10 cellular contexts compared by ENCODE assay signal in the genomic region with DNA sequence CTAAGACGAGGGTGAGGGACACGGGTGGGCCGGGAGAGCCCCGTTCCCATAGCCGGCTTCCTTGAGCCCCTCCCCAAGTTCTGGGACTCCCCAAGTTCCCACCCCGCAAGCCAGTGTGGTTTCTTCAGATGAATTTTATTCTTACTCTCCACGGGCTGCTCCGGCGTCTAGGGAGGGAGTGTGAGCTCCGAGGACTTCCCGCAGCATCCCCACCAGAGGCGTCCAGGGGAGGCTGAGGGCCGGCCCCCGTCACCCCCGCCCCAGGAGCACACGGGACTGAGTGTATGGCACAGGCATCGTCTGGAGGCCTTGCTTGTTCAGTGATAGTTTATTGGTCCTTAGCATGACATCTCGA. TPM values are rescaled to one million over a fixed set of nuclear protein-coding genes. Genes with fewer than 3 reads are reported as not detected.
DNase-seq lines count a peak whose midpoint lies in the region; ATAC-seq, FAIRE-seq and TF ChIP-seq lines count a peak whose summit lies in the region.
"Had no signal": no experiment of that assay in that cellular context is flagged by ENCODE, and none has a peak within 500 bp of the region (broad histone marks: within the 10 kb centered on the region; RNA-seq: fewer than 3 reads in every experiment).

No MANE protein-coding gene starts in this region.

- no peak overlapping the region for H2AFZ ChIP-seq in H1 (ENCODE audit: low read length)

- TF ChIP-seq CTCF in H1 (IDR thresholded peaks at IDR 0.05; ENCODE audit: control extremely low read depth in 1 of 3, insufficient read depth in 1 of 3, low read depth in 1 of 3, low read length in 3 of 3) = no peak

- TF ChIP-seq EP300 in H1 (IDR thresholded peaks at IDR 0.05; ENCODE audit: borderline replicate concordance in 1 of 2, low read depth in 2 of 2, low read length in 2 of 2) = no peak

- no peak overlapping the region for H2BK15ac ChIP-seq in H1 (ENCODE audit: low read length)

- POLR2A ChIA-PET in H1 (lab: Charles Lee; ENCODE audit: partially characterized antibody) = interaction anchor here (0.7 to 4.0 kb wide), 6 partner anchors 8 to 208 kb away, joined by 3 to 46 read pairs (median 6); a partner anchor contains a TSS
- POLR2A ChIA-PET in naive thymus-derived CD4-positive, alpha-beta T cell (lab: Charles Lee) = no interaction called here

- TF ChIP-seq POLR2A in H1 (IDR thresholded peaks at IDR 0.05; ENCODE audit: control extremely low read depth in 1 of 2, low read depth in 2 of 2, low read length in 2 of 2) = no peak

- H2BK5ac ChIP-seq in H1 (ENCODE audit: low read depth, low read length) = no peak overlapping the region

- no peak overlapping the region for H3K4ac ChIP-seq in H1 (replicated peaks; ENCODE audit: insufficient read length, low read depth, low read length)

- H3K36me3 ChIP-seq in HUES48 (ENCODE audit: control insufficient read depth, insufficient read depth, low read length) (no peaks in the 10 kb centered on the region), H1 (ENCODE audit: control insufficient read depth in 2 of 4, insufficient read depth in 4 of 4, low read length in 3 of 4) (no peaks in the 10 kb centered on the region)
- no peaks in the 10 kb centered on the region for H3K36me3 ChIP-seq in naive thymus-derived CD4-positive, alpha-beta T cell (ENCODE audit: control insufficient read depth in 2 of 3, insufficient read depth in 3 of 3, low read length in 3 of 3)

- H3K79me2 ChIP-seq in H1 (ENCODE audit: control insufficient read depth in 1 of 2, insufficient read depth in 2 of 2, low read length in 2 of 2) = no peaks in the 10 kb centered on the region

- peaks cover 20 to 44% (median 27%) of the 10 kb centered on the region in 5 donors for H3K27me3 Mint-ChIP-seq in naive thymus-derived CD4-positive, alpha-beta T cell

- TF ChIP-seq RAD21 in H1 (IDR thresholded peaks at IDR 0.05 in 1 of 2, conservative IDR thresholded peaks at IDR 0.05 in 1 of 2; ENCODE audit: low read depth in 2 of 2, low read length in 2 of 2) = no peak

- no peak overlapping the region for H4K8ac ChIP-seq in H1 (ENCODE audit: extremely low read depth, insufficient read depth, low read length)

- 20% methylated on average over 17 of the region's 18 CpGs; no CpG with 5 or more reads in 1 of the 2 experiments for WGBS in H1 (ENCODE audit: extremely low coverage in 1 of 2, insufficient coverage in 1 of 2, insufficient read length in 1 of 2, insufficient replicate concordance in 2 of 2, low coverage in 1 of 2, low lambda C conversion rate in 2 of 2, missing lambda C conversion rate in 1 of 2), 2 experiments

- H3K27me3 ChIP-seq in HUES48 (ENCODE audit: control insufficient read depth, insufficient read depth, low read length) (peaks cover 27% of the 10 kb centered on the region), H1 (replicated peaks in 1 of 4; ENCODE audit: control insufficient read depth in 3 of 4, extremely low read depth in 1 of 4, insufficient read depth in 3 of 4, low read length in 3 of 4) (peaks cover 0 to 24% (median 18%) of the 10 kb centered on the region in 4 experiments; a peak in 6 of 7 replicates)
- H3K27me3 ChIP-seq in naive thymus-derived CD4-positive, alpha-beta T cell (ENCODE audit: control insufficient read depth in 2 of 2, insufficient read depth in 2 of 2, low read length in 2 of 2) = peaks cover 0 to 6% of the 10 kb centered on the region in 2 donors

- H4K91ac ChIP-seq in H1 (replicated peaks; ENCODE audit: insufficient read length, low read length) = no peak overlapping the region

- H3K79me1 ChIP-seq in H1 (ENCODE audit: low read depth, low read length) = no peaks in the 10 kb centered on the region

- no peak overlapping the region for H2BK20ac ChIP-seq in H1 (ENCODE audit: low read length)

- H3K4me1 Mint-ChIP-seq in naive thymus-derived CD4-positive, alpha-beta T cell = peaks cover 0 to 4% (median 0%) of the 10 kb centered on the region in 7 donors

- peak overlapping the region in 7 of 10 donors; percentile 38 to 71 (median 63) for H3K4me3 Mint-ChIP-seq in naive thymus-derived CD4-positive, alpha-beta T cell

- no peak overlapping the region for H3K27ac ChIP-seq in HUES48 (ENCODE audit: low read depth, low read length)
- no peak overlapping the region for H3K27ac ChIP-seq in H1 (ENCODE audit: low read depth, low read length)
- no peak overlapping the region for H3K27ac ChIP-seq in naive thymus-derived CD4-positive, alpha-beta T cell (ENCODE audit: low read depth, low read length)

- no peak overlapping the region for H3K27ac Mint-ChIP-seq in naive thymus-derived CD4-positive, alpha-beta T cell

- H3K14ac ChIP-seq in H1 (ENCODE audit: insufficient read length) = no peak overlapping the region

- no peak overlapping the region for H2BK120ac ChIP-seq in H1 (replicated peaks; ENCODE audit: low read depth, low read length)

- no peak overlapping the region for H4K5ac ChIP-seq in H1 (ENCODE audit: insufficient read length, low read depth, low read length)

- H3K18ac ChIP-seq in H1 (ENCODE audit: extremely low read depth, low read length) = peak overlapping the region; percentile 3; the same call in 1 of the 2 replicates

- H3K4me1 ChIP-seq in HUES48 (ENCODE audit: control insufficient read depth, insufficient read depth, low read length) (peaks cover 8% of the 10 kb centered on the region), H1 (replicated peaks in 1 of 4; ENCODE audit: control insufficient read depth in 3 of 4, insufficient read depth in 4 of 4, low read length in 3 of 4) (peaks cover 0 to 5% (median 1%) of the 10 kb centered on the region in 4 experiments; a peak in 3 of 7 replicates)
- H3K4me1 ChIP-seq in naive thymus-derived CD4-positive, alpha-beta T cell (ENCODE audit: control insufficient read depth in 2 of 2, insufficient read depth in 2 of 2, low read length in 2 of 2) = peaks cover 0 to 7% of the 10 kb centered on the region in 2 donors

- peak overlapping the region; percentile 68 to 90 for H3K4me2 ChIP-seq in H1 (ENCODE audit: insufficient read depth in 1 of 2, low read depth in 2 of 2, low read length in 2 of 2)

- H3K9me3 ChIP-seq in HUES48 (ENCODE audit: control insufficient read depth, insufficient read depth, low read length) (no peaks in the 10 kb centered on the region), H1 (ENCODE audit: insufficient read depth in 2 of 2, low read depth in 1 of 2, low read length in 1 of 2) (no peaks in the 10 kb centered on the region)
- H3K9me3 ChIP-seq in naive thymus-derived CD4-positive, alpha-beta T cell (ENCODE audit: control insufficient read depth in 2 of 3, low read length in 3 of 3) = no peaks in the 10 kb centered on the region

- H3K36me3 Mint-ChIP-seq in naive thymus-derived CD4-positive, alpha-beta T cell = peaks cover 0 to 15% (median 5%) of the 10 kb centered on the region in 5 donors

- ATAC-seq in naive thymus-derived CD4-positive, alpha-beta T cell = peak; percentile 24
- ATAC-seq in HG03354 (IDR thresholded peaks at IDR 0.05; ENCODE audit: poor library complexity, severe bottlenecking, unreplicated experiment) = no peak

- peaks cover 0 to 3% of the 10 kb centered on the region in 2 experiments for H4K20me1 ChIP-seq in H1 (replicated peaks in 1 of 2; ENCODE audit: control insufficient read depth in 1 of 2, insufficient read depth in 2 of 2, low read length in 2 of 2)

- peaks cover 4% of the 10 kb centered on the region; the same call in 1 of the 2 replicates for H3K23me2 ChIP-seq in H1 (ENCODE audit: low read depth, low read length)

- no peak overlapping the region for H3K23ac ChIP-seq in H1 (ENCODE audit: insufficient read length)

- H2AK5ac ChIP-seq in H1 (ENCODE audit: low read depth, low read length) = no peak overlapping the region

- no peak overlapping the region for H3K56ac ChIP-seq in H1 (replicated peaks; ENCODE audit: insufficient read length, low read depth, low read length)

- H3K9ac ChIP-seq in HUES48 (ENCODE audit: low read depth, low read length) = no peak overlapping the region
- no peak overlapping the region for H3K9ac ChIP-seq in H1 (replicated peaks in 1 of 4; ENCODE audit: extremely low read depth in 1 of 4, low read depth in 3 of 4, low read length in 3 of 4)

- H3K4me3 ChIP-seq in HUES48 (ENCODE audit: low read depth, low read length) (peak overlapping the region; percentile 61), H1 (ENCODE audit: extremely low read depth in 1 of 4, insufficient read depth in 2 of 4, low read depth in 3 of 4, low read length in 4 of 4) (peak overlapping the region; percentile 9 to 61 (median 40); a peak in 7 of 8 replicates)
- H3K4me3 ChIP-seq in naive thymus-derived CD4-positive, alpha-beta T cell (ENCODE audit: low read length) = no peak overlapping the region

- FAIRE-seq in H1 (lab: Jason Lieb, UNC) = no peak

- DNase-seq in AG20443 (ENCODE audit: low spot score) = peak; percentile 36
- no peak for DNase-seq in H1 (ENCODE audit: low read depth in 1 of 2, low spot score in 2 of 2)
- no peak for DNase-seq in naive thymus-derived CD4-positive, alpha-beta T cell
- no peak for DNase-seq in AG08395 (ENCODE audit: low spot score)
- no peak for DNase-seq in activated gamma-delta T cell (lab: John Stamatoyannopoulos, UW)
- no peak for DNase-seq in NCI-H187 (lab: John Stamatoyannopoulos, UW)
- DNase-seq: activated naive CD4-positive, alpha-beta T cell; stimulated activated CD4-positive, alpha-beta T cell treated with anti-CD3 and anti-CD28 coated beads, Interleukin-1b, Interleukin-23, amount 100 ng/mL, for 48 hours had no signal

- CTCF ChIA-PET in H1 (lab: Charles Lee; ENCODE audit: partially characterized antibody) = interaction anchor here (0.7 to 10.5 kb wide), 26 partner anchors 8 to 426 kb away, joined by 3 to 158 read pairs (median 5); a partner anchor contains a TSS
- CTCF ChIA-PET in naive thymus-derived CD4-positive, alpha-beta T cell (lab: Charles Lee) = interaction anchor here (0.6 kb wide), 1 partner anchor 134 kb away, joined by 3 read pairs; no protein-coding TSS in a partner anchor

- intact Hi-C loops in naive thymus-derived CD4-positive, alpha-beta T cell (cut with micrococcal nuclease) = no loop called here

- no peaks in the 10 kb centered on the region for H3K9me3 Mint-ChIP-seq in naive thymus-derived CD4-positive, alpha-beta T cell

- H2BK12ac ChIP-seq in H1 (ENCODE audit: low read depth, low read length) = no peak overlapping the region

RNA-seq across cellular contexts. Expression of a gene that starts 10.0 kb away (rescaled TPM):
- total RNA-seq in H1 (2021; fragmentation: NEBNext Ultra II Directional; extraction: Animal tissue kit (Norgen Biotek cat#: 25700)) = 29.1 and 32.3 TPM in 2 replicates
- polyA plus RNA-seq in H1 (2011; rRNA removed) = 11.9 and 20.9 TPM in 2 replicates
- 11.0 TPM for polyA plus RNA-seq in H1 (2011; cell fraction: cytosol; rRNA removed)
- 95.5 TPM for polyA plus RNA-seq in H1 (2011; cell fraction: nucleus; rRNA removed)
- polyA plus RNA-seq in H1 (2012, experiment 1 of 2) = 21.9 to 33.9 TPM (median 28.9 TPM) in 4 replicates
- 18.1 TPM for polyA plus RNA-seq in H1 (2012, experiment 2 of 2)
- polyA plus RNA-seq in H1 (2013, experiment 1 of 2) = 37.5 TPM
- 34.4 TPM for polyA plus RNA-seq in H1 (2013, experiment 2 of 2)
- 7.9 and 12.2 TPM in 2 replicates for polyA minus RNA-seq in H1 (2011; rRNA and poly(A)+ RNA removed)
- 17.8 TPM for polyA minus RNA-seq in H1 (2011; cell fraction: cytosol; rRNA and poly(A)+ RNA removed)
- polyA minus RNA-seq in H1 (2011; cell fraction: nucleus; rRNA and poly(A)+ RNA removed) = 29.5 TPM
- 1 to 10 TPM in 2 of 5 experiments, under 1 TPM in 2, not detected in 1; 0.19 to 1.5 (median 0.93) TPM for total RNA-seq in naive thymus-derived CD4-positive, alpha-beta T cell
- not detected for polyA plus RNA-seq in naive thymus-derived CD4-positive, alpha-beta T cell

RNA-seq across cellular contexts. Expression of a gene that starts 39.7 kb away (rescaled TPM):
- total RNA-seq in H1 (2021; fragmentation: NEBNext Ultra II Directional; extraction: Animal tissue kit (Norgen Biotek cat#: 25700)) = 80.9 and 94.0 TPM in 2 replicates
- polyA plus RNA-seq in H1 (2011; rRNA removed) = 88.2 and 90.3 TPM in 2 replicates
- polyA plus RNA-seq in H1 (2011; cell fraction: cytosol; rRNA removed) = 76.8 TPM
- 68.8 TPM for polyA plus RNA-seq in H1 (2011; cell fraction: nucleus; rRNA removed)
- 78.5 to 95.4 TPM (median 90.5 TPM) in 4 replicates for polyA plus RNA-seq in H1 (2012, experiment 1 of 2)
- 85.8 TPM for polyA plus RNA-seq in H1 (2012, experiment 2 of 2)
- 73.6 TPM for polyA plus RNA-seq in H1 (2013, experiment 1 of 2)
- 72.9 TPM for polyA plus RNA-seq in H1 (2013, experiment 2 of 2)
- 14.7 and 15.6 TPM in 2 replicates for polyA minus RNA-seq in H1 (2011; rRNA and poly(A)+ RNA removed)
- 22.7 TPM for polyA minus RNA-seq in H1 (2011; cell fraction: cytosol; rRNA and poly(A)+ RNA removed)
- polyA minus RNA-seq in H1 (2011; cell fraction: nucleus; rRNA and poly(A)+ RNA removed) = 13.9 TPM
- 10 to 100 TPM; 37.7 to 71.2 (median 43.5) TPM for total RNA-seq in naive thymus-derived CD4-positive, alpha-beta T cell
- 10 to 100 TPM; 50.1 to 62.3 TPM for polyA plus RNA-seq in naive thymus-derived CD4-positive, alpha-beta T cell

RNA-seq across cellular contexts. Expression of a gene that starts 44.5 kb away (rescaled TPM):
- 42.0 and 43.8 TPM in 2 replicates for total RNA-seq in H1 (2021; fragmentation: NEBNext Ultra II Directional; extraction: Animal tissue kit (Norgen Biotek cat#: 25700))
- polyA plus RNA-seq in H1 (2011; rRNA removed) = 29.4 and 31.2 TPM in 2 replicates
- 51.1 TPM for polyA plus RNA-seq in H1 (2011; cell fraction: cytosol; rRNA removed)
- 35.3 TPM for polyA plus RNA-seq in H1 (2011; cell fraction: nucleus; rRNA removed)
- 37.0 to 47.9 TPM (median 45.6 TPM) in 4 replicates for polyA plus RNA-seq in H1 (2012, experiment 1 of 2)
- polyA plus RNA-seq in H1 (2012, experiment 2 of 2) = 29.9 TPM
- 48.3 TPM for polyA plus RNA-seq in H1 (2013, experiment 1 of 2)
- polyA plus RNA-seq in H1 (2013, experiment 2 of 2) = 56.7 TPM
- polyA minus RNA-seq in H1 (2011; rRNA and poly(A)+ RNA removed) = 11.3 and 15.2 TPM in 2 replicates
- 16.9 TPM for polyA minus RNA-seq in H1 (2011; cell fraction: cytosol; rRNA and poly(A)+ RNA removed)
- polyA minus RNA-seq in H1 (2011; cell fraction: nucleus; rRNA and poly(A)+ RNA removed) = 12.4 TPM
- total RNA-seq in naive thymus-derived CD4-positive, alpha-beta T cell = 10 to 100 TPM; 39.4 to 60.3 (median 46.6) TPM
- polyA plus RNA-seq in naive thymus-derived CD4-positive, alpha-beta T cell = 10 to 100 TPM; 40.6 to 58.0 TPM

Comparison
In these comparisons a context has a peak if more than half of its experiments do, and no peak if none do; other contexts are left out.
1. RNA of a gene that starts 10.0 kb away (total RNA-seq): 29.1 to 32.3 TPM in H1; 0.19 to 1.5 TPM in naive thymus-derived CD4-positive, alpha-beta T cell; every median in the first group is over 10 times any median in the second.